20 cellular contexts compared by ENCODE assay signal in genomic region chr7:63057265-63057664, GRCh38.
DNase-seq lines count a peak whose midpoint lies in the region; ATAC-seq and TF ChIP-seq lines count a peak whose summit lies in the region.
"Had no signal": no experiment of that assay in that cellular context is flagged by ENCODE, and none has a peak within 500 bp of the region (broad histone marks: within the 10 kb centered on the region; RNA-seq: fewer than 3 reads in every experiment).

No MANE protein-coding gene starts in this region.

- DNase-seq in cardiac septum (ENCODE audit: low spot score) (peak; percentile 55), right atrium auricular region (ENCODE audit: low spot score) (no peak), posterior vena cava (ENCODE audit: low spot score) (peak; percentile 24), DMS 273 treated with DMSO at 0.1 percent for 48 hours (lab: John Stamatoyannopoulos, UW) (no peak)
- no peak for DNase-seq in activated naive CD4-positive, alpha-beta T cell treated with anti-CD3 and anti-CD28 coated beads, Interleukin-2, amount 50 U/mL, for 16 hours
- DNase-seq: AML-193; Caco-2; Calu3; CD4-positive, alpha-beta T cell; CD8-positive, alpha-beta T cell; DMS153; DMS53; DMS79 treated with DMSO at 0.1 percent for 48 hours; GF-D8 had no signal

- TF ChIP-seq CTCF in right atrium auricular region (IDR thresholded peaks at IDR 0.05): no peak

- no peak overlapping the region for H3K4me3 ChIP-seq in right atrium auricular region
- H3K4me3 ChIP-seq in iPS-18c (ENCODE audit: insufficient read depth, low read depth, low read length): 0 out of 2 replicates have a peak overlapping the region, but pooled peaks have one; percentile 6
- H3K4me3 ChIP-seq: A549; BLaER1 treated with 17β-estradiol and CSF1 and Interleukin-3, amounts not matched to agents 10 nM and 100 nM had no signal

- no peak overlapping the region for H3K27ac ChIP-seq in right atrium auricular region
- H3K27ac ChIP-seq: 22Rv1; A549; BLaER1 treated with 17β-estradiol and CSF1 and Interleukin-3, amounts not matched to agents 10 nM and 100 nM; C4-2B had no signal

- ATAC-seq in GM18519 (IDR thresholded peaks at IDR 0.05; ENCODE audit: low FRiP score, unreplicated experiment): no peak
- ATAC-seq: A549; CD8-positive, alpha-beta T cell had no signal

- H3K27me3 ChIP-seq in right atrium auricular region: no peaks in the 10 kb centered on the region
- H3K27me3 ChIP-seq: BLaER1 treated with 17β-estradiol and CSF1 and Interleukin-3, amounts not matched to agents 10 nM and 100 nM had no signal

- H3K4me1 ChIP-seq in right atrium auricular region: no peaks in the 10 kb centered on the region
- H3K4me1 ChIP-seq: A549; BLaER1 treated with 17β-estradiol and CSF1 and Interleukin-3, amounts not matched to agents 10 nM and 100 nM; Caco-2 had no signal

- intact Hi-C loops in cardiac septum (cut with DNase I) (no loop called here), posterior vena cava (cut with DNase I) (no loop called here)

- H3K36me3 ChIP-seq in right atrium auricular region: no peaks in the 10 kb centered on the region
- H3K36me3 ChIP-seq: BLaER1 treated with 17β-estradiol and CSF1 and Interleukin-3, amounts not matched to agents 10 nM and 100 nM had no signal

- H3K9me3 ChIP-seq in right atrium auricular region (peaks cover 0 to 6% of the 10 kb centered on the region in 2 donors), iPS-18c (ENCODE audit: control insufficient read depth, insufficient read depth, low read length) (peaks cover 34% of the 10 kb centered on the region)
- H3K9me3 ChIP-seq: Caco-2 had no signal

Comparison
In these comparisons a context has a peak if more than half of its experiments do, and no peak if none do; other contexts are left out.
1. DNase-seq: peak in cardiac septum (single experiment) and posterior vena cava (single experiment); none in right atrium auricular region (single experiment), activated naive CD4-positive, alpha-beta T cell treated with anti-CD3 and anti-CD28 coated beads, Interleukin-2, amount 50 U/mL, for 16 hours (single experiment) and DMS 273 treated with DMSO at 0.1 percent for 48 hours (single experiment).